1 cellular context compared by ENCODE assay signal in the genomic region with DNA sequence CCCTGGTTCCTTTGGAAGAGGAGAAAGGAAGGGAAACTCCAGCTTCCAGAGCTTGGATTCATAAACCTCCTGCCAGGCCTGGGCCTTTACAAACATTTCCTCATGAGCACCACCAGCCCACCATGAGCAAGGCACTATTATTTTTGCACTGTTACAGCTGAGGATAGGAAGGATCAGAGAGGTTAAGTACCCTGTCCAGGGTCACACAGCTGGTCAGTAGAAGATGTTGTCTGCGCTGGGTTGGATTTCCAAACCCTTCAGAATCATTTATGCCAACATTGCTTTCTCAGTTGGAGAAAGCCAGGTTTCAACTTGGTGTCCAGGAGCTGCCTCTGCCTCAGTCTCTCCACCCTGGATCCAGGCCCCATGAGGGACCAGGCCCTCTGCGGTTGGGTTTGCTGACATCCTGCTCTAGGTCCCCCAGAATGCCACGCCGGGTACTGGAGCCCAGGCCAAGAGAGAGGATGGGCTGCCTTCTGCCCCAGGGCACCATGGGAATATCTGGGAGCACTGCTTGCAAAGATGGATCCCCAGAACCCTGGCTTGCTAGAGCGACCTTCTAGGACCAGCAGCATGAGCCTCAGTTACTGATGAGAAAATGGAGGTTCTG.
TF ChIP-seq lines count a peak whose summit lies in the region.

No MANE protein-coding gene starts in this region.

TF ChIP-seq in HepG2, 621 proteins besides CTCF, POLR2A, EP300 and RAD21:
- TF ChIP-seq TBP (CRISPR knock-in tag; IDR thresholded peaks at IDR 0.05) = no peak
- TF ChIP-seq ZNF768 (CRISPR knock-in tag; IDR thresholded peaks at IDR 0.05) = peak; percentile 53; the same call in 1 of the 2 replicates
